In the genomic region with DNA sequence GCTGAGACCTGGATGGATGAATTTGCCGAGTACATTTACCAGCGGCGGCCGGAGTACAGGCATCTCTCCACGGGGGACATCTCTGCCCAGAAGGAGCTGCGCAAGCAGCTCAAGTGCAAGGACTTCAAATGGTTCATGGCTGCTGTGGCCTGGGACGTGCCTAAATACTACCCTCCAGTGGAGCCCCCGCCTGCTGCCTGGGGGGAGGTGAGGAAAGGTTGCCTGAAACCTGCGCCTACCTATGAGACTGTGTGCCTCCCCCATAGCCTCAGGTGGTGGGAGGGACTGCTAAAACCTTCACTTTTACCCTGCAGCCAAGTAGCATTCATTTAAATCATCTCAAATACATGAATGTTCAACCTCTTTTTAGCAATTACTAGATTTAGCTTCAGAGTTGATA, we compare ENCODE assay signal across 18 cellular contexts.
"Had no signal": no experiment of that assay in that cellular context is flagged by ENCODE, and none has a peak within 500 bp of the region (broad histone marks: within the 10 kb centered on the region; RNA-seq: fewer than 3 reads in every experiment).

No MANE protein-coding gene starts in this region.

- H3K4me3 ChIP-seq: coronary artery, hepatocyte, ovary, right atrium auricular region, sigmoid colon, skin epidermis had no signal

- H3K4me1 ChIP-seq: right atrium auricular region, sigmoid colon had no signal

- H2AFZ ChIP-seq: hepatocyte had no signal

- H3K36me3 Mint-ChIP-seq: mesothelial cell of epicardium, natural killer cell, type B pancreatic cell had no signal

- H3K9me3 ChIP-seq: ovary, right atrium auricular region, sigmoid colon had no signal

- H3K27ac Mint-ChIP-seq: endodermal cell, mesothelial cell of epicardium, natural killer cell, type B pancreatic cell had no signal

- H3K9me3 Mint-ChIP-seq: endodermal cell, mesothelial cell of epicardium, neural crest cell, type B pancreatic cell had no signal

- DNase-seq: effector CD4-positive, alpha-beta T cell; endodermal cell; erythroblast; foreskin melanocyte; islet precursor cell; natural killer cell; nucleus accumbens; ovary; sigmoid colon; stimulated activated naive CD4-positive, alpha-beta T cell had no signal

- H3K27me3 Mint-ChIP-seq: type B pancreatic cell had no signal

- H3K4me3 Mint-ChIP-seq: endodermal cell, mesothelial cell of epicardium, natural killer cell, neural crest cell, type B pancreatic cell had no signal

- ATAC-seq: left lobe of liver, natural killer cell had no signal

- H3K27ac ChIP-seq: coronary artery, hepatocyte, ovary, right atrium auricular region, sigmoid colon, skin epidermis had no signal

- H3K27me3 ChIP-seq: hepatocyte, ovary, right atrium auricular region, sigmoid colon had no signal

- H3K4me2 ChIP-seq: hepatocyte had no signal

- H3K36me3 ChIP-seq: ovary, right atrium auricular region, sigmoid colon had no signal

- H3K4me1 Mint-ChIP-seq: natural killer cell, neural crest cell had no signal

- H3K79me2 ChIP-seq: hepatocyte had no signal
